ENCODE assay signal across 1 cellular context in genomic region chr22:32535531-32536190, GRCh38.
TF ChIP-seq lines count a peak whose summit lies in the region.

No MANE protein-coding gene starts in this region.

TF ChIP-seq in IMR-90, 13 proteins besides CTCF, POLR2A, EP300 and RAD21:
- no peak for TF ChIP-seq CEBPB (IDR thresholded peaks at IDR 0.05; ENCODE audit: low read depth, low read length)
- TF ChIP-seq CHD1 (IDR thresholded peaks at IDR 0.05; ENCODE audit: low read depth, low read length) = no peak
- TF ChIP-seq BHLHE40 (IDR thresholded peaks at IDR 0.05; ENCODE audit: low read depth, low read length) = no peak
- TF ChIP-seq USF2 (IDR thresholded peaks at IDR 0.05; ENCODE audit: low read depth, low read length) = no peak
- no peak for TF ChIP-seq FOS (IDR thresholded peaks at IDR 0.05; ENCODE audit: low read depth, low read length)
- no peak for TF ChIP-seq MAZ (IDR thresholded peaks at IDR 0.05; ENCODE audit: borderline replicate concordance, low read depth, low read length)
- TF ChIP-seq SMC3 (IDR thresholded peaks at IDR 0.05; ENCODE audit: low read depth, low read length) = no peak
- TF ChIP-seq MXI1 (IDR thresholded peaks at IDR 0.05; ENCODE audit: borderline replicate concordance, low read depth, low read length) = no peak
- TF ChIP-seq RFX5 (IDR thresholded peaks at IDR 0.05; ENCODE audit: low read depth, low read length) = no peak
- no peak for TF ChIP-seq RCOR1 (IDR thresholded peaks at IDR 0.05; ENCODE audit: insufficient replicate concordance, low read length)
- TF ChIP-seq MAFK (IDR thresholded peaks at IDR 0.05; ENCODE audit: low read depth, low read length) = no peak
- TF ChIP-seq NFE2L2 (IDR thresholded peaks at IDR 0.05; ENCODE audit: low read depth, low read length) = no peak
- no peak for TF ChIP-seq ELK1 (IDR thresholded peaks at IDR 0.05; ENCODE audit: borderline replicate concordance, low read depth, low read length)
TF ChIP-seq in IMR-90: peak in this region for 0.
